10 cellular contexts compared by ENCODE assay signal in the genomic region with DNA sequence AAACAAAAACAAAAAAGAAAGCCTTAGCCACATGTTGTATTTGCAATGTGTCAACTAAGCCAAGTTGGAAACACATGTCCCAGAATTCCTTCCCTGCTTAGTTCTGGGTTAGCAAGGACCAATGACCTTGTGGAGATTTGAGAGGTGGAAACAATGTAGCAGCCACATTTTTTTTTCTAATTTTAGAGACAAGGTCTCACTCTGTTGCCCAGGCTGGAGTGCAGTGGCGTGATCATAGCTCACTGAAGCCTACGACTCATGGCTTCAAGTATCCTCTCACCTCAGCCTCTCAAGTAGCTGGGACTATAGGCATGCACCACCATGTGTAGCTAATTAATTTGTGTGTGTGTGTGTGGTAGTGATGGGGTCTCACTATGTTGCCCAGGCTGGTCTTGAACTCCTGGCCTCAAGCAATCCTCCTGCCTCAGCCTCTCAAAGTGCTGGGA. TPM values are rescaled to one million over a fixed set of nuclear protein-coding genes. Genes with fewer than 3 reads are reported as not detected.
"Had no signal": no experiment of that assay in that cellular context is flagged by ENCODE, and none has a peak within 500 bp of the region (broad histone marks: within the 10 kb centered on the region; RNA-seq: fewer than 3 reads in every experiment).

No MANE protein-coding gene starts in this region.

RNA-seq across cellular contexts. Expression of gene TULP1, which starts 58.2 kb away (rescaled TPM):
- total RNA-seq: dermis microvascular lymphatic vessel endothelial cell, endothelial cell of umbilical vein, fibroblast of lung, frontal cortex, left colon, mucosa of gallbladder, upper lobe of left lung, vagina had no signal
- polyA plus RNA-seq: endothelial cell of umbilical vein, fibroblast of lung, immature natural killer cell, keratinocyte had no signal
